ENCODE assay signal across 1 cellular context in the genomic region with DNA sequence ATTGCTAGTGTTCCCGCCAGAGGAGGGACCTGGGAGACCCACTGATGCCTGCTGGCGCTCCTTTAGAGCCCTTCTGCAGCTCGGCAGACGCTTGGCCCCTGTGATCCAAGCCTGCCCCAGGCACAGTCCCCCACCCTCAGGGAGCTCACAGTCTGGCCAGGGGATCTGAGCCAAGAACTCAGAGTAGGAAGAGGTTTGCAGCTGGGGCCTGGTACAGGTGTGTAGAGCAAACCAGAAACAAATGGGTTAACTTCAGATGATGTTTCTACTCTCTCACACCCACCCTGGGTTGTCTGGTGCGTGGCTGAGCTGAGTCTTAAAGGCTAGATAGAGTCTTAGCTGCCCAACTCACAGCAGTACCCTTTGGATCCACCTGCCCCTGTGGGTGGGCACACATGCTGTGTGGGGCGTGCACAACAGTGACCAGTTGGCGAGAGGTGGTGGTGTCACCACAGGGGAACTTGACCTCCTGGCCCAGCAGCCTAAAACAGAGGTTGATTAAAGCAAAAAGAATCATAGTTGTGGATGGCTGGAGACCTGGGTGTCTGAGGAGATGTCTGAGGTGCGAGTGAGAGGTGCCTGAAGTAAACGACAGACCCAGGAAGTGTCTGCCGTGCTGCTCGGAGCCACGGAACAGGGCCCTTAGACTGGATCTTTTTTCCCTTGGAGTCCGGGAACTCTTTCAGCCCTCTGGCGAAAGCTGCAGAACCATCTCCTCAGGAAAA.
TF ChIP-seq lines count a peak whose summit lies in the region.

No MANE protein-coding gene starts in this region.

TF ChIP-seq in K562, 482 proteins besides CTCF, POLR2A, EP300 and RAD21:
- TF ChIP-seq, protein P1, sequence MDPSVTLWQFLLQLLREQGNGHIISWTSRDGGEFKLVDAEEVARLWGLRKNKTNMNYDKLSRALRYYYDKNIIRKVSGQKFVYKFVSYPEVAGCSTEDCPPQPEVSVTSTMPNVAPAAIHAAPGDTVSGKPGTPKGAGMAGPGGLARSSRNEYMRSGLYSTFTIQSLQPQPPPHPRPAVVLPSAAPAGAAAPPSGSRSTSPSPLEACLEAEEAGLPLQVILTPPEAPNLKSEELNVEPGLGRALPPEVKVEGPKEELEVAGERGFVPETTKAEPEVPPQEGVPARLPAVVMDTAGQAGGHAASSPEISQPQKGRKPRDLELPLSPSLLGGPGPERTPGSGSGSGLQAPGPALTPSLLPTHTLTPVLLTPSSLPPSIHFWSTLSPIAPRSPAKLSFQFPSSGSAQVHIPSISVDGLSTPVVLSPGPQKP (CRISPR knock-in tag; IDR thresholded peaks at IDR 0.05), result 0 out of 2 replicates have a peak, but pooled peaks have one; percentile 33
- no peak for TF ChIP-seq CHCHD3 (CRISPR knock-in tag; IDR thresholded peaks at IDR 0.05)
- TF ChIP-seq RFX7 (CRISPR knock-in tag; IDR thresholded peaks at IDR 0.05), result no peak
- TF ChIP-seq, protein P2, sequence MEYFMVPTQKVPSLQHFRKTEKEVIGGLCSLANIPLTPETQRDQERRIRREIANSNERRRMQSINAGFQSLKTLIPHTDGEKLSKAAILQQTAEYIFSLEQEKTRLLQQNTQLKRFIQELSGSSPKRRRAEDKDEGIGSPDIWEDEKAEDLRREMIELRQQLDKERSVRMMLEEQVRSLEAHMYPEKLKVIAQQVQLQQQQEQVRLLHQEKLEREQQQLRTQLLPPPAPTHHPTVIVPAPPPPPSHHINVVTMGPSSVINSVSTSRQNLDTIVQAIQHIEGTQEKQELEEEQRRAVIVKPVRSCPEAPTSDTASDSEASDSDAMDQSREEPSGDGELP (CRISPR knock-in tag; IDR thresholded peaks at IDR 0.05; ENCODE audit: borderline replicate concordance), result 0 out of 2 replicates have a peak, but pooled peaks have one; percentile 7
- no peak for TF ChIP-seq CBX3 (IDR thresholded peaks at IDR 0.05; ENCODE audit: borderline replicate concordance in 1 of 2, low read length in 2 of 2)
- TF ChIP-seq, protein P3, sequence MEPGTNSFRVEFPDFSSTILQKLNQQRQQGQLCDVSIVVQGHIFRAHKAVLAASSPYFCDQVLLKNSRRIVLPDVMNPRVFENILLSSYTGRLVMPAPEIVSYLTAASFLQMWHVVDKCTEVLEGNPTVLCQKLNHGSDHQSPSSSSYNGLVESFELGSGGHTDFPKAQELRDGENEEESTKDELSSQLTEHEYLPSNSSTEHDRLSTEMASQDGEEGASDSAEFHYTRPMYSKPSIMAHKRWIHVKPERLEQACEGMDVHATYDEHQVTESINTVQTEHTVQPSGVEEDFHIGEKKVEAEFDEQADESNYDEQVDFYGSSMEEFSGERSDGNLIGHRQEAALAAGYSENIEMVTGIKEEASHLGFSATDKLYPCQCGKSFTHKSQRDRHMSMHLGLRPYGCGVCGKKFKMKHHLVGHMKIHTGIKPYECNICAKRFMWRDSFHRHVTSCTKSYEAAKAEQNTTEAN (CRISPR knock-in tag; IDR thresholded peaks at IDR 0.05), result no peak
- TF ChIP-seq BMI1 (IDR thresholded peaks at IDR 0.05; ENCODE audit: low read length), result no peak
- TF ChIP-seq GABPB2 (CRISPR knock-in tag; conservative IDR thresholded peaks at IDR 0.05), result no peak
- TF ChIP-seq STAT6 (CRISPR knock-in tag; IDR thresholded peaks at IDR 0.05), result no peak
- TF ChIP-seq LCOR (CRISPR knock-in tag; IDR thresholded peaks at IDR 0.05), result no peak
- TF ChIP-seq RBBP5 (IDR thresholded peaks at IDR 0.05; ENCODE audit: borderline replicate concordance, insufficient read depth, low read length, poor library complexity, severe bottlenecking), result no peak
